In genomic region chr13:36418022-36418805, GRCh38 we compare ENCODE assay signal across 7 cellular contexts. TPM values are rescaled to one million over a fixed set of nuclear protein-coding genes. Genes with fewer than 3 reads are reported as not detected.
A peak's percentile ranks its signal among the peaks of the same experiment; 100 is the strongest.
DNase-seq lines count a peak whose midpoint lies in the region; ATAC-seq and TF ChIP-seq lines count a peak whose summit lies in the region.

No MANE protein-coding gene starts in this region.

- POLR2A ChIA-PET in PC-9 (lab: Charles Lee; ENCODE audit: unreplicated experiment), result no interaction called here

- DNase-seq in PC-9 (peak in 1 of 2 experiments; percentile 87), fibroblast of gingiva (ENCODE audit: low read depth) (peak; percentile 10), ecto neural progenitor cell (ENCODE audit: low spot score) (no peak), posterior cingulate gyrus (no peak), DMS153 treated with DMSO at 0.1 percent for 48 hours (lab: John Stamatoyannopoulos, UW; ENCODE audit: unreplicated experiment) (no peak)

- BruUV-seq in PC-9 (replicated peaks; lab: Mats Ljungman, UMichigan), result no TSS peak

- H3K9me3 ChIP-seq in PC-9 (ENCODE audit: insufficient read depth, low read depth), result no peaks in the 10 kb centered on the region; the same call in 1 of the 2 replicates

- no peaks in the 10 kb centered on the region for H3K36me3 ChIP-seq in PC-9 (ENCODE audit: low read depth)

- CTCF ChIA-PET in PC-9 (lab: Charles Lee), result interaction anchor here (0.6 kb wide), 1 partner anchor 582 kb away, joined by 4 read pairs; no protein-coding TSS in a partner anchor

- H3K9me2 ChIP-seq in PC-9 (ENCODE audit: insufficient read depth), result no peaks in the 10 kb centered on the region

- peak overlapping the region; percentile 77 for H3K27ac ChIP-seq in PC-9

- ATAC-seq in GM19043 (IDR thresholded peaks at IDR 0.05; ENCODE audit: low read depth, unreplicated experiment) (peak; percentile 94), HG02973 (IDR thresholded peaks at IDR 0.05; ENCODE audit: unreplicated experiment) (peak; percentile 85)

- H4K20me1 ChIP-seq in PC-9 (ENCODE audit: insufficient read depth), result no peaks in the 10 kb centered on the region

- H3K27me3 ChIP-seq in PC-9 (ENCODE audit: insufficient read depth, low read depth), result no peaks in the 10 kb centered on the region

- TF ChIP-seq CTCF in PC-9 (conservative IDR thresholded peaks at IDR 0.05), result no peak

- peak overlapping the region; percentile 40; the same call in 1 of the 2 replicates for H3K4me3 ChIP-seq in PC-9

- H3K79me2 ChIP-seq in PC-9 (ENCODE audit: low read depth), result no peaks in the 10 kb centered on the region

- intact Hi-C loops in PC-9 (cut with micrococcal nuclease; ENCODE audit: unreplicated experiment), result loop anchor here (2.0 kb wide), 1 partner anchor 73 kb away; no protein-coding TSS in a partner anchor
- intact Hi-C loops in posterior cingulate gyrus (cut with DNase I), result no loop called here

- peak overlapping the region; percentile 80 for H3K4me2 ChIP-seq in PC-9

- peaks cover 40% of the 10 kb centered on the region for H3K4me1 ChIP-seq in PC-9 (replicated peaks; ENCODE audit: insufficient read depth)

- H3F3A ChIP-seq in PC-9 (ENCODE audit: insufficient read depth, low read depth), result peaks cover 18% of the 10 kb centered on the region

- H2AFZ ChIP-seq in PC-9, result peak overlapping the region; percentile 56; the same call in 1 of the 2 replicates

RNA-seq across cellular contexts. Expression of gene CCNA1, which starts 14.1 kb away (rescaled TPM):
- total RNA-seq in PC-9 (2021), result not detected in 2 replicates
